Comparison of ENCODE assay signal across 34 cellular contexts in genomic region chr19:54125713-54126112, GRCh38. TPM values are rescaled to one million over a fixed set of nuclear protein-coding genes. Genes with fewer than 3 reads are reported as not detected.
"Had no signal": no experiment of that assay in that cellular context is flagged by ENCODE, and none has a peak within 500 bp of the region (broad histone marks: within the 10 kb centered on the region; RNA-seq: fewer than 3 reads in every experiment).

No MANE protein-coding gene starts in this region.

- FAIRE-seq: colon, endothelial cell of umbilical vein had no signal

- H3K27me3 ChIP-seq: body of pancreas, esophagus squamous epithelium, gastroesophageal sphincter had no signal

- H3K27me3 Mint-ChIP-seq: activated B cell treated with CpG ODN at 0.5 μM for 24 hours; activated CD8-positive, alpha-beta T cell treated with anti-CD3 and anti-CD28 coated beads for 36 hours; activated naive CD4-positive, alpha-beta T cell treated with anti-CD3 and anti-CD28 coated beads, Interleukin-2, amount 50 U/mL, for 24 hours; activated naive CD8-positive, alpha-beta T cell treated with anti-CD3 and anti-CD28 coated beads, Interleukin-2, amount 10 ng/mL, durations not matched to agents 7 days and 5 days; effector memory CD8-positive, alpha-beta T cell; T-helper 17 cell had no signal

- ATAC-seq: activated CD4-positive, CD25-positive, alpha-beta regulatory T cell treated with anti-CD3 and anti-CD28 coated beads, Interleukin-2, amount 50 U/mL, for 24 hours; activated CD8-positive, alpha-beta T cell treated with anti-CD3 and anti-CD28 coated beads for 36 hours; body of pancreas; effector memory CD8-positive, alpha-beta T cell; gastroesophageal sphincter; T-helper 17 cell had no signal

- H3K4me1 Mint-ChIP-seq: activated B cell treated with CpG ODN at 0.5 μM for 24 hours; activated naive CD4-positive, alpha-beta T cell treated with anti-CD3 and anti-CD28 coated beads, Interleukin-2, amount 50 U/mL, for 24 hours; activated naive CD8-positive, alpha-beta T cell treated with anti-CD3 and anti-CD28 coated beads, Interleukin-2, amount 10 ng/mL, durations not matched to agents 7 days and 5 days; T-helper 17 cell had no signal

- H3K4me1 ChIP-seq: body of pancreas, esophagus squamous epithelium, gastroesophageal sphincter had no signal

- H3K4me3 Mint-ChIP-seq: activated B cell treated with CpG ODN at 0.5 μM for 24 hours; activated CD8-positive, alpha-beta T cell treated with anti-CD3 and anti-CD28 coated beads for 36 hours; activated naive CD4-positive, alpha-beta T cell treated with anti-CD3 and anti-CD28 coated beads for 36 hours; activated naive CD4-positive, alpha-beta T cell treated with anti-CD3 and anti-CD28 coated beads, Interleukin-2, amount 50 U/mL, for 24 hours; activated naive CD8-positive, alpha-beta T cell treated with anti-CD3 and anti-CD28 coated beads, Interleukin-2, amount 10 ng/mL, durations not matched to agents 7 days and 5 days; activated T-helper 1 cell treated with anti-CD3 and anti-CD28 coated beads, Interleukin-12 subunit alpha, Interleukin-12 subunit beta, Interleukin-2, Interleukin-4 antibody, amounts not matched to agents 30 ng/mL and 10 ng/mL and 1 ng/mL, durations not matched to agents 14 hours and 24 hours and 36 hours; effector memory CD8-positive, alpha-beta T cell; T-helper 17 cell; T-helper 2 cell treated with Interferon-gamma antibody and Interleukin-4, amounts not matched to agents 5 μg/mL and 100 μg/mL, for 36 hours had no signal

- H3K9me3 ChIP-seq: body of pancreas, esophagus squamous epithelium, gastroesophageal sphincter had no signal

- H3K9me3 Mint-ChIP-seq: activated B cell treated with CpG ODN at 0.5 μM for 24 hours; activated CD8-positive, alpha-beta T cell treated with anti-CD3 and anti-CD28 coated beads for 36 hours; activated naive CD4-positive, alpha-beta T cell treated with anti-CD3 and anti-CD28 coated beads for 36 hours; activated naive CD4-positive, alpha-beta T cell treated with anti-CD3 and anti-CD28 coated beads, Interleukin-2, amount 50 U/mL, for 24 hours; activated naive CD8-positive, alpha-beta T cell treated with anti-CD3 and anti-CD28 coated beads, Interleukin-2, amount 10 ng/mL, durations not matched to agents 7 days and 5 days; activated T-helper 1 cell treated with anti-CD3 and anti-CD28 coated beads, Interleukin-12 subunit alpha, Interleukin-12 subunit beta, Interleukin-2, Interleukin-4 antibody, amounts not matched to agents 30 ng/mL and 10 ng/mL and 1 ng/mL, durations not matched to agents 14 hours and 24 hours and 36 hours; activated T-helper 2 cell treated with anti-CD3 and anti-CD28 coated beads, Interferon-gamma antibody, Interleukin-2, Interleukin-4, amounts not matched to agents 10 μg/mL and 5 μg/mL and 100 μg/mL, durations not matched to agents 14 hours and 24 hours and 36 hours; effector memory CD8-positive, alpha-beta T cell; T-helper 2 cell treated with Interferon-gamma antibody and Interleukin-4, amounts not matched to agents 5 μg/mL and 100 μg/mL, for 36 hours had no signal

- H3K27ac ChIP-seq: body of pancreas, epithelial cell of prostate, esophagus squamous epithelium, gastroesophageal sphincter, WERI-Rb-1 had no signal

- DNase-seq: activated B cell treated with CpG ODN at 0.5 μM for 24 hours; activated CD4-positive, alpha-beta T cell treated with anti-CD3 and anti-CD28 coated beads for 48 hours; activated CD4-positive, alpha-beta T cell treated with anti-CD3 and anti-CD28 coated beads, Interleukin-2, amount 50 U/mL, for 1 hour; activated CD4-positive, alpha-beta T cell treated with anti-CD3 and anti-CD28 coated beads, Interleukin-2, amount 50 U/mL, for 48 hours; activated CD8-positive, alpha-beta memory T cell treated with anti-CD3 and anti-CD28 coated beads for 24 hours; activated CD8-positive, alpha-beta T cell treated with anti-CD3 and anti-CD28 coated beads for 36 hours; activated effector memory CD4-positive, alpha-beta T cell treated with anti-CD3 and anti-CD28 coated beads, Interleukin-2, amount 50 U/mL, for 16 hours; activated naive CD4-positive, alpha-beta T cell treated with anti-CD3 and anti-CD28 coated beads for 36 hours; activated naive CD8-positive, alpha-beta T cell treated with anti-CD3 and anti-CD28 coated beads, Interleukin-2, amount 10 ng/mL, durations not matched to agents 7 days and 5 days; activated T-cell treated with anti-CD3 and anti-CD28 coated beads, Interleukin-2, amount 50 U/mL, for 48 hours; amniotic stem cell; anterior cingulate cortex; body of pancreas; caudate nucleus; cortex of kidney; effector CD4-positive, alpha-beta T cell; effector memory CD8-positive, alpha-beta T cell; esophagus squamous epithelium; foreskin melanocyte; T-helper 1 cell; T-helper 17 cell; T1000; WERI-Rb-1 had no signal

- H3K4me3 ChIP-seq: body of pancreas, esophagus squamous epithelium, gastroesophageal sphincter had no signal

RNA-seq across cellular contexts. Expression of gene OSCAR, which starts 25.1 kb away (rescaled TPM):
- total RNA-seq: activated T-helper 1 cell treated with anti-CD3 and anti-CD28 coated beads, Interleukin-12 subunit alpha, Interleukin-12 subunit beta, Interleukin-2, Interleukin-4 antibody, amounts not matched to agents 30 ng/mL and 10 ng/mL and 1 ng/mL, durations not matched to agents 14 hours and 24 hours and 36 hours; dermis blood vessel endothelial cell; endothelial cell of umbilical vein; glomerular endothelial cell had no signal
